In the genomic region with DNA sequence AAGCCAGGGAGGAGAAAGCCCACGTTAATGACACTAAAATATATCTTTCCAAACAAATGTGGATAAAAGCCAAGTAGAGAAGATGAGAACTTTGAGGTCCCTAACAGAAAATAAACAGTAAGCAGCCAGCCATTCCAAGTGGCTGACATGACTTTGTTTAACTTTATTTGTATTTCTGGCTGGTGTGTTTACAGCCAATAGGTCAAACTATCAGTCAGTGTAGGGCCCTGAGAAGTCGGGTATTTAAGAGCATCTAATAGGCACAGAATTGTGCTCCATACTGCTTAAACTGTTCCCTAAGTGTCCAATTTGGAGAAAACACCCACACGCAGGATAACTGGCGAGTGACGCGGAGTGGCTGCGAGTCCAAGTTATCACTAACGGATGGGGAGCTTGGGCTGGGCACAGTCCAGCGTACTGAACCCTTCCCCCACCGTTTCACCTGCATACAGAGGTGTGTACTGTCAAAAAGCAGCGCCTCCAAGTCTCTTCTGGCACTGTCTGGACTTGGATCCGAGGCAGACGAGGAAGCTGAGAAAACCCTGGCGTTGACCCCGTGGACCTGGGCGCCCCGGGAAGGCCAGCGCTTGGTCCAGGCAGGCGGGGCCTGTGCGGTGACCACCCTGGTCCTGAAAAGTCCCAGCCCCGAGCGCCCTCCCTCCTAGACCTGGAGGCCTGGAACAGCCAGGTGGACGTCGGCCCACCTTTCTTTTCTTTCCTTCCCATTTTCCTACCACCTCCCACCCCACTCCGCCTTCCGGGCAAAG, we compare ENCODE assay signal across 1 cellular context.
TF ChIP-seq lines count a peak whose summit lies in the region.

No MANE protein-coding gene starts in this region.

TF ChIP-seq in HepG2, 621 proteins besides CTCF, POLR2A, EP300 and RAD21 (continued from another document and continues in another):
- TF ChIP-seq, protein P1, sequence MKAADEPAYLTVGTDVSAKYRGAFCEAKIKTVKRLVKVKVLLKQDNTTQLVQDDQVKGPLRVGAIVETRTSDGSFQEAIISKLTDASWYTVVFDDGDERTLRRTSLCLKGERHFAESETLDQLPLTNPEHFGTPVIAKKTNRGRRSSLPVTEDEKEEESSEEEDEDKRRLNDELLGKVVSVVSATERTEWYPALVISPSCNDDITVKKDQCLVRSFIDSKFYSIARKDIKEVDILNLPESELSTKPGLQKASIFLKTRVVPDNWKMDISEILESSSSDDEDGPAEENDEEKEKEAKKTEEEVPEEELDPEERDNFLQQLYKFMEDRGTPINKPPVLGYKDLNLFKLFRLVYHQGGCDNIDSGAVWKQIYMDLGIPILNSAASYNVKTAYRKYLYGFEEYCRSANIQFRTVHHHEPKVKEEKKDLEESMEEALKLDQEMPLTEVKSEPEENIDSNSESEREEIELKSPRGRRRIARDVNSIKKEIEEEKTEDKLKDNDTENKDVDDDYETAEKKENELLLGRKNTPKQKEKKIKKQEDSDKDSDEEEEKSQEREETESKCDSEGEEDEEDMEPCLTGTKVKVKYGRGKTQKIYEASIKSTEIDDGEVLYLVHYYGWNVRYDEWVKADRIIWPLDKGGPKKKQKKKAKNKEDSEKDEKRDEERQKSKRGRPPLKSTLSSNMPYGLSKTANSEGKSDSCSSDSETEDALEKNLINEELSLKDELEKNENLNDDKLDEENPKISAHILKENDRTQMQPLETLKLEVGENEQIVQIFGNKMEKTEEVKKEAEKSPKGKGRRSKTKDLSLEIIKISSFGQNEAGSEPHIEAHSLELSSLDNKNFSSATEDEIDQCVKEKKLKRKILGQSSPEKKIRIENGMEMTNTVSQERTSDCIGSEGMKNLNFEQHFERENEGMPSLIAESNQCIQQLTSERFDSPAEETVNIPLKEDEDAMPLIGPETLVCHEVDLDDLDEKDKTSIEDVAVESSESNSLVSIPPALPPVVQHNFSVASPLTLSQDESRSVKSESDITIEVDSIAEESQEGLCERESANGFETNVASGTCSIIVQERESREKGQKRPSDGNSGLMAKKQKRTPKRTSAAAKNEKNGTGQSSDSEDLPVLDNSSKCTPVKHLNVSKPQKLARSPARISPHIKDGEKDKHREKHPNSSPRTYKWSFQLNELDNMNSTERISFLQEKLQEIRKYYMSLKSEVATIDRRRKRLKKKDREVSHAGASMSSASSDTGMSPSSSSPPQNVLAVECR (CRISPR knock-in tag; IDR thresholded peaks at IDR 0.05; ENCODE audit: borderline replicate concordance), result peak; percentile 21; the same call in 1 of the 2 replicates
- TF ChIP-seq ZNF550 (CRISPR knock-in tag; IDR thresholded peaks at IDR 0.05; ENCODE audit: borderline replicate concordance) (no peak), LCORL (IDR thresholded peaks at IDR 0.05) (no peak), LCORL (CRISPR knock-in tag; IDR thresholded peaks at IDR 0.05) (peak; percentile 69; the same call in 1 of the 2 replicates), YEATS2 (CRISPR knock-in tag; IDR thresholded peaks at IDR 0.05; ENCODE audit: borderline replicate concordance) (no peak; the same call in 1 of the 2 replicates), FOXA3 (CRISPR knock-in tag; IDR thresholded peaks at IDR 0.05) (peak; percentile 75), HNF4A (CRISPR knock-in tag; IDR thresholded peaks at IDR 0.05) (peak; percentile 55; the same call in 1 of the 2 replicates), ZNF570 (CRISPR knock-in tag; IDR thresholded peaks at IDR 0.05; ENCODE audit: borderline replicate concordance) (0 out of 2 replicates have a peak, but pooled peaks have one; percentile 28), ELF1 (CRISPR knock-in tag; IDR thresholded peaks at IDR 0.05) (no peak), ZNF761 (CRISPR knock-in tag; conservative IDR thresholded peaks at IDR 0.05) (peak; percentile 73; the same call in 1 of the 2 replicates), ZNF883 (CRISPR knock-in tag; IDR thresholded peaks at IDR 0.05; ENCODE audit: not compliant biosample characterization) (peak; percentile 83), ISL2 (CRISPR knock-in tag; IDR thresholded peaks at IDR 0.05) (0 out of 2 replicates have a peak, but pooled peaks have one; percentile 17), MAF1 (CRISPR knock-in tag; IDR thresholded peaks at IDR 0.05; ENCODE audit: borderline replicate concordance) (no peak), STAG1 (CRISPR knock-in tag; IDR thresholded peaks at IDR 0.05) (peak; percentile 5; the same call in 1 of the 2 replicates), NFE2 (CRISPR knock-in tag; IDR thresholded peaks at IDR 0.05) (no peak), ZBTB3 (CRISPR knock-in tag; IDR thresholded peaks at IDR 0.05; ENCODE audit: borderline replicate concordance, low read depth) (0 out of 2 replicates have a peak, but pooled peaks have one; percentile 43), ZNF30 (CRISPR knock-in tag; IDR thresholded peaks at IDR 0.05) (no peak), ZNF124 (CRISPR knock-in tag; IDR thresholded peaks at IDR 0.05) (0 out of 2 replicates have a peak, but pooled peaks have one; percentile 42), RARA (CRISPR knock-in tag; IDR thresholded peaks at IDR 0.05) (peak; percentile 47), ZEB1 (IDR thresholded peaks at IDR 0.05; ENCODE audit: insufficient replicate concordance, low read depth) (peak; percentile 75), SPEN (CRISPR knock-in tag; IDR thresholded peaks at IDR 0.05; ENCODE audit: low read depth) (peak; percentile 54), ZNF563 (CRISPR knock-in tag; IDR thresholded peaks at IDR 0.05) (no peak), MTA3 (CRISPR knock-in tag; IDR thresholded peaks at IDR 0.05) (no peak), ZNF468 (CRISPR knock-in tag; IDR thresholded peaks at IDR 0.05) (no peak)
- TF ChIP-seq, protein P2, sequence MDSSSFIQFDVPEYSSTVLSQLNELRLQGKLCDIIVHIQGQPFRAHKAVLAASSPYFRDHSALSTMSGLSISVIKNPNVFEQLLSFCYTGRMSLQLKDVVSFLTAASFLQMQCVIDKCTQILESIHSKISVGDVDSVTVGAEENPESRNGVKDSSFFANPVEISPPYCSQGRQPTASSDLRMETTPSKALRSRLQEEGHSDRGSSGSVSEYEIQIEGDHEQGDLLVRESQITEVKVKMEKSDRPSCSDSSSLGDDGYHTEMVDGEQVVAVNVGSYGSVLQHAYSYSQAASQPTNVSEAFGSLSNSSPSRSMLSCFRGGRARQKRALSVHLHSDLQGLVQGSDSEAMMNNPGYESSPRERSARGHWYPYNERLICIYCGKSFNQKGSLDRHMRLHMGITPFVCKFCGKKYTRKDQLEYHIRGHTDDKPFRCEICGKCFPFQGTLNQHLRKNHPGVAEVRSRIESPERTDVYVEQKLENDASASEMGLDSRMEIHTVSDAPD (CRISPR knock-in tag; IDR thresholded peaks at IDR 0.05), result 0 out of 2 replicates have a peak, but pooled peaks have one; percentile 33
- TF ChIP-seq, protein P3, sequence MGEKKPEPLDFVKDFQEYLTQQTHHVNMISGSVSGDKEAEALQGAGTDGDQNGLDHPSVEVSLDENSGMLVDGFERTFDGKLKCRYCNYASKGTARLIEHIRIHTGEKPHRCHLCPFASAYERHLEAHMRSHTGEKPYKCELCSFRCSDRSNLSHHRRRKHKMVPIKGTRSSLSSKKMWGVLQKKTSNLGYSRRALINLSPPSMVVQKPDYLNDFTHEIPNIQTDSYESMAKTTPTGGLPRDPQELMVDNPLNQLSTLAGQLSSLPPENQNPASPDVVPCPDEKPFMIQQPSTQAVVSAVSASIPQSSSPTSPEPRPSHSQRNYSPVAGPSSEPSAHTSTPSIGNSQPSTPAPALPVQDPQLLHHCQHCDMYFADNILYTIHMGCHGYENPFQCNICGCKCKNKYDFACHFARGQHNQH (CRISPR knock-in tag; IDR thresholded peaks at IDR 0.05), result peak; percentile 72
- TF ChIP-seq, protein P4, sequence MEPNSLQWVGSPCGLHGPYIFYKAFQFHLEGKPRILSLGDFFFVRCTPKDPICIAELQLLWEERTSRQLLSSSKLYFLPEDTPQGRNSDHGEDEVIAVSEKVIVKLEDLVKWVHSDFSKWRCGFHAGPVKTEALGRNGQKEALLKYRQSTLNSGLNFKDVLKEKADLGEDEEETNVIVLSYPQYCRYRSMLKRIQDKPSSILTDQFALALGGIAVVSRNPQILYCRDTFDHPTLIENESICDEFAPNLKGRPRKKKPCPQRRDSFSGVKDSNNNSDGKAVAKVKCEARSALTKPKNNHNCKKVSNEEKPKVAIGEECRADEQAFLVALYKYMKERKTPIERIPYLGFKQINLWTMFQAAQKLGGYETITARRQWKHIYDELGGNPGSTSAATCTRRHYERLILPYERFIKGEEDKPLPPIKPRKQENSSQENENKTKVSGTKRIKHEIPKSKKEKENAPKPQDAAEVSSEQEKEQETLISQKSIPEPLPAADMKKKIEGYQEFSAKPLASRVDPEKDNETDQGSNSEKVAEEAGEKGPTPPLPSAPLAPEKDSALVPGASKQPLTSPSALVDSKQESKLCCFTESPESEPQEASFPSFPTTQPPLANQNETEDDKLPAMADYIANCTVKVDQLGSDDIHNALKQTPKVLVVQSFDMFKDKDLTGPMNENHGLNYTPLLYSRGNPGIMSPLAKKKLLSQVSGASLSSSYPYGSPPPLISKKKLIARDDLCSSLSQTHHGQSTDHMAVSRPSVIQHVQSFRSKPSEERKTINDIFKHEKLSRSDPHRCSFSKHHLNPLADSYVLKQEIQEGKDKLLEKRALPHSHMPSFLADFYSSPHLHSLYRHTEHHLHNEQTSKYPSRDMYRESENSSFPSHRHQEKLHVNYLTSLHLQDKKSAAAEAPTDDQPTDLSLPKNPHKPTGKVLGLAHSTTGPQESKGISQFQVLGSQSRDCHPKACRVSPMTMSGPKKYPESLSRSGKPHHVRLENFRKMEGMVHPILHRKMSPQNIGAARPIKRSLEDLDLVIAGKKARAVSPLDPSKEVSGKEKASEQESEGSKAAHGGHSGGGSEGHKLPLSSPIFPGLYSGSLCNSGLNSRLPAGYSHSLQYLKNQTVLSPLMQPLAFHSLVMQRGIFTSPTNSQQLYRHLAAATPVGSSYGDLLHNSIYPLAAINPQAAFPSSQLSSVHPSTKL (CRISPR knock-in tag; IDR thresholded peaks at IDR 0.05), result peak; percentile 62
- TF ChIP-seq, protein P5, sequence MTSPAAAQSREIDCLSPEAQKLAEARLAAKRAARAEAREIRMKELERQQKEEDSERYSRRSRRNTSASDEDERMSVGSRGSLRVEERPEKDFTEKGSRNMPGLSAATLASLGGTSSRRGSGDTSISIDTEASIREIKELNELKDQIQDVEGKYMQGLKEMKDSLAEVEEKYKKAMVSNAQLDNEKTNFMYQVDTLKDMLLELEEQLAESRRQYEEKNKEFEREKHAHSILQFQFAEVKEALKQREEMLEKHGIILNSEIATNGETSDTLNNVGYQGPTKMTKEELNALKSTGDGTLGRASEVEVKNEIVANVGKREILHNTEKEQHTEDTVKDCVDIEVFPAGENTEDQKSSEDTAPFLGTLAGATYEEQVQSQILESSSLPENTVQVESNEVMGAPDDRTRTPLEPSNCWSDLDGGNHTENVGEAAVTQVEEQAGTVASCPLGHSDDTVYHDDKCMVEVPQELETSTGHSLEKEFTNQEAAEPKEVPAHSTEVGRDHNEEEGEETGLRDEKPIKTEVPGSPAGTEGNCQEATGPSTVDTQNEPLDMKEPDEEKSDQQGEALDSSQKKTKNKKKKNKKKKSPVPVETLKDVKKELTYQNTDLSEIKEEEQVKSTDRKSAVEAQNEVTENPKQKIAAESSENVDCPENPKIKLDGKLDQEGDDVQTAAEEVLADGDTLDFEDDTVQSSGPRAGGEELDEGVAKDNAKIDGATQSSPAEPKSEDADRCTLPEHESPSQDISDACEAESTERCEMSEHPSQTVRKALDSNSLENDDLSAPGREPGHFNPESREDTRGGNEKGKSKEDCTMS (CRISPR knock-in tag; conservative IDR thresholded peaks at IDR 0.05), result no peak
- TF ChIP-seq, protein P6, sequence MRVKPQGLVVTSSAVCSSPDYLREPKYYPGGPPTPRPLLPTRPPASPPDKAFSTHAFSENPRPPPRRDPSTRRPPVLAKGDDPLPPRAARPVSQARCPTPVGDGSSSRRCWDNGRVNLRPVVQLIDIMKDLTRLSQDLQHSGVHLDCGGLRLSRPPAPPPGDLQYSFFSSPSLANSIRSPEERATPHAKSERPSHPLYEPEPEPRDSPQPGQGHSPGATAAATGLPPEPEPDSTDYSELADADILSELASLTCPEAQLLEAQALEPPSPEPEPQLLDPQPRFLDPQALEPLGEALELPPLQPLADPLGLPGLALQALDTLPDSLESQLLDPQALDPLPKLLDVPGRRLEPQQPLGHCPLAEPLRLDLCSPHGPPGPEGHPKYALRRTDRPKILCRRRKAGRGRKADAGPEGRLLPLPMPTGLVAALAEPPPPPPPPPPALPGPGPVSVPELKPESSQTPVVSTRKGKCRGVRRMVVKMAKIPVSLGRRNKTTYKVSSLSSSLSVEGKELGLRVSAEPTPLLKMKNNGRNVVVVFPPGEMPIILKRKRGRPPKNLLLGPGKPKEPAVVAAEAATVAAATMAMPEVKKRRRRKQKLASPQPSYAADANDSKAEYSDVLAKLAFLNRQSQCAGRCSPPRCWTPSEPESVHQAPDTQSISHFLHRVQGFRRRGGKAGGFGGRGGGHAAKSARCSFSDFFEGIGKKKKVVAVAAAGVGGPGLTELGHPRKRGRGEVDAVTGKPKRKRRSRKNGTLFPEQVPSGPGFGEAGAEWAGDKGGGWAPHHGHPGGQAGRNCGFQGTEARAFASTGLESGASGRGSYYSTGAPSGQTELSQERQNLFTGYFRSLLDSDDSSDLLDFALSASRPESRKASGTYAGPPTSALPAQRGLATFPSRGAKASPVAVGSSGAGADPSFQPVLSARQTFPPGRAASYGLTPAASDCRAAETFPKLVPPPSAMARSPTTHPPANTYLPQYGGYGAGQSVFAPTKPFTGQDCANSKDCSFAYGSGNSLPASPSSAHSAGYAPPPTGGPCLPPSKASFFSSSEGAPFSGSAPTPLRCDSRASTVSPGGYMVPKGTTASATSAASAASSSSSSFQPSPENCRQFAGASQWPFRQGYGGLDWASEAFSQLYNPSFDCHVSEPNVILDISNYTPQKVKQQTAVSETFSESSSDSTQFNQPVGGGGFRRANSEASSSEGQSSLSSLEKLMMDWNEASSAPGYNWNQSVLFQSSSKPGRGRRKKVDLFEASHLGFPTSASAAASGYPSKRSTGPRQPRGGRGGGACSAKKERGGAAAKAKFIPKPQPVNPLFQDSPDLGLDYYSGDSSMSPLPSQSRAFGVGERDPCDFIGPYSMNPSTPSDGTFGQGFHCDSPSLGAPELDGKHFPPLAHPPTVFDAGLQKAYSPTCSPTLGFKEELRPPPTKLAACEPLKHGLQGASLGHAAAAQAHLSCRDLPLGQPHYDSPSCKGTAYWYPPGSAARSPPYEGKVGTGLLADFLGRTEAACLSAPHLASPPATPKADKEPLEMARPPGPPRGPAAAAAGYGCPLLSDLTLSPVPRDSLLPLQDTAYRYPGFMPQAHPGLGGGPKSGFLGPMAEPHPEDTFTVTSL (CRISPR knock-in tag; IDR thresholded peaks at IDR 0.05; ENCODE audit: borderline replicate concordance), result peak; percentile 24; the same call in 1 of the 2 replicates
- TF ChIP-seq, protein P7, sequence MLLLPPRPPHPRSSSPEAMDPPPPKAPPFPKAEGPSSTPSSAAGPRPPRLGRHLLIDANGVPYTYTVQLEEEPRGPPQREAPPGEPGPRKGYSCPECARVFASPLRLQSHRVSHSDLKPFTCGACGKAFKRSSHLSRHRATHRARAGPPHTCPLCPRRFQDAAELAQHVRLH (CRISPR knock-in tag; IDR thresholded peaks at IDR 0.05; ENCODE audit: borderline replicate concordance, low read depth), result peak; percentile 66; the same call in 1 of the 2 replicates
- TF ChIP-seq, protein P8, sequence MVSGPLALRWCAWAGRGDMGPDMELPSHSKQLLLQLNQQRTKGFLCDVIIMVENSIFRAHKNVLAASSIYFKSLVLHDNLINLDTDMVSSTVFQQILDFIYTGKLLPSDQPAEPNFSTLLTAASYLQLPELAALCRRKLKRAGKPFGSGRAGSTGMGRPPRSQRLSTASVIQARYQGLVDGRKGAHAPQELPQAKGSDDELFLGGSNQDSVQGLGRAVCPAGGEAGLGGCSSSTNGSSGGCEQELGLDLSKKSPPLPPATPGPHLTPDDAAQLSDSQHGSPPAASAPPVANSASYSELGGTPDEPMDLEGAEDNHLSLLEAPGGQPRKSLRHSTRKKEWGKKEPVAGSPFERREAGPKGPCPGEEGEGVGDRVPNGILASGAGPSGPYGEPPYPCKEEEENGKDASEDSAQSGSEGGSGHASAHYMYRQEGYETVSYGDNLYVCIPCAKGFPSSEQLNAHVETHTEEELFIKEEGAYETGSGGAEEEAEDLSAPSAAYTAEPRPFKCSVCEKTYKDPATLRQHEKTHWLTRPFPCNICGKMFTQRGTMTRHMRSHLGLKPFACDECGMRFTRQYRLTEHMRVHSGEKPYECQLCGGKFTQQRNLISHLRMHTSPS (CRISPR knock-in tag; IDR thresholded peaks at IDR 0.05; ENCODE audit: low read depth), result peak; percentile 18; the same call in 1 of the 2 replicates
